ENCODE assay signal across 10 cellular contexts in genomic region chr7:73892003-73892975, GRCh38. TPM values are rescaled to one million over a fixed set of nuclear protein-coding genes. Genes with fewer than 3 reads are reported as not detected.
A peak's percentile ranks its signal among the peaks of the same experiment; 100 is the strongest.
DNase-seq lines count a peak whose midpoint lies in the region; ATAC-seq, FAIRE-seq and TF ChIP-seq lines count a peak whose summit lies in the region.
"Had no signal": no experiment of that assay in that cellular context is flagged by ENCODE, and none has a peak within 500 bp of the region (broad histone marks: within the 10 kb centered on the region; RNA-seq: fewer than 3 reads in every experiment).

No MANE protein-coding gene starts in this region.

- peaks cover 11% of the 10 kb centered on the region for H3K4me1 ChIP-seq in psoas muscle

- 50 to 58% (median 53%) methylated on average over 11 of the region's 11 CpGs for WGBS in psoas muscle, 3 donors

- H3K36me3 ChIP-seq in psoas muscle (ENCODE audit: insufficient read depth in 1 of 2, low read depth in 1 of 2): no peaks in the 10 kb centered on the region

- no peak for TF ChIP-seq CTCF in psoas muscle (IDR thresholded peaks at IDR 0.05)

- H3K4me3 ChIP-seq in psoas muscle: no peak overlapping the region

- DNase-seq in H4 (ENCODE audit: low spot score) (peak; percentile 63), RCC 7860 (ENCODE audit: low spot score) (peak; percentile 64), erythroblast (lab: John Stamatoyannopoulos, UW) (peak; percentile 35 to 50), psoas muscle (peak; percentile 61 to 78), NCI-H526 treated with DMSO at 0.1 percent for 48 hours (lab: John Stamatoyannopoulos, UW) (no peak), T-helper 9 cell (no peak)
- DNase-seq: activated CD8-positive, alpha-beta T cell treated with anti-CD3 and anti-CD28 coated beads, Interleukin-2, amount 10 ng/mL, durations not matched to agents 7 days and 5 days; NCI-H1436 treated with DMSO at 0.1 percent for 48 hours had no signal

- ATAC-seq in psoas muscle (no peak), GM21360 (IDR thresholded peaks at IDR 0.05; ENCODE audit: unreplicated experiment) (no peak), GM21367 (IDR thresholded peaks at IDR 0.05; ENCODE audit: unreplicated experiment) (no peak)
- ATAC-seq: activated CD8-positive, alpha-beta T cell treated with anti-CD3 and anti-CD28 coated beads, Interleukin-2, amount 10 ng/mL, durations not matched to agents 7 days and 5 days had no signal

- no peak for TF ChIP-seq POLR2A in erythroblast (IDR thresholded peaks at IDR 0.05; ENCODE audit: low read length)

- H3K27me3 ChIP-seq in psoas muscle (ENCODE audit: insufficient read depth in 3 of 3, low read length in 2 of 3): peaks cover 0 to 7% (median 0%) of the 10 kb centered on the region in 3 donors

- peaks cover 7% of the 10 kb centered on the region for H3K9me3 ChIP-seq in psoas muscle

- FAIRE-seq in RCC 7860 (lab: Jason Lieb, UNC): no peak

- intact Hi-C loops in psoas muscle (cut with DNase I): no loop called here

- H3K27ac ChIP-seq in psoas muscle: no peak overlapping the region

RNA-seq across cellular contexts. Expression of gene TMEM270, which starts 31.3 kb away (rescaled TPM):
- total RNA-seq in H4 (2014; rRNA removed; shearing (Covaris generic)): 0.21 TPM in 1 of 2 replicates, not detected in the other
- total RNA-seq in psoas muscle: not detected
- not detected for polyA plus RNA-seq in psoas muscle
- total RNA-seq: activated CD8-positive, alpha-beta T cell treated with anti-CD3 and anti-CD28 coated beads, Interleukin-2, amount 10 ng/mL, durations not matched to agents 7 days and 5 days had no signal

RNA-seq across cellular contexts. Expression of gene METTL27, which starts 50.0 kb away (rescaled TPM):
- total RNA-seq in H4 (2014; rRNA removed; shearing (Covaris generic)): 0.48 and 3.3 TPM in 2 replicates
- total RNA-seq in psoas muscle: under 1 TPM in 3 of 4 donors, not detected in 1; 0.24 to 0.84 (median 0.50) TPM
- under 1 TPM; 0.09 to 0.21 (median 0.11) TPM for polyA plus RNA-seq in psoas muscle
- total RNA-seq: activated CD8-positive, alpha-beta T cell treated with anti-CD3 and anti-CD28 coated beads, Interleukin-2, amount 10 ng/mL, durations not matched to agents 7 days and 5 days had no signal

Comparison
In these comparisons a context has a peak if more than half of its experiments do, and no peak if none do; other contexts are left out.
1. DNase-seq: peak in H4 (single experiment), RCC 7860 (single experiment), erythroblast (2 of 2) and psoas muscle (2 of 2); none in NCI-H526 treated with DMSO at 0.1 percent for 48 hours (single experiment) and T-helper 9 cell (single experiment).